Comparison of ENCODE assay signal across 14 cellular contexts in genomic region chr14:101875041-101875725, GRCh38.
DNase-seq lines count a peak whose midpoint lies in the region; ATAC-seq and TF ChIP-seq lines count a peak whose summit lies in the region.
"Had no signal": no experiment of that assay in that cellular context is flagged by ENCODE, and none has a peak within 500 bp of the region (broad histone marks: within the 10 kb centered on the region; RNA-seq: fewer than 3 reads in every experiment).

No MANE protein-coding gene starts in this region.

- no peaks in the 10 kb centered on the region for H3K27me3 ChIP-seq in tibial artery
- H3K27me3 ChIP-seq in A673 (replicated peaks; ENCODE audit: insufficient read depth, low read depth, low read length, poor library complexity) = no peaks in the 10 kb centered on the region
- H3K27me3 ChIP-seq: ovary, thyroid gland had no signal

- H3K27ac ChIP-seq in tibial artery = no peak overlapping the region
- no peak overlapping the region for H3K27ac ChIP-seq in A673 (ENCODE audit: low read depth, low read length, poor library complexity, severe bottlenecking)
- H3K27ac ChIP-seq: ovary had no signal

- no peaks in the 10 kb centered on the region for H3K9me3 ChIP-seq in tibial artery
- H3K9me3 ChIP-seq in A673 (ENCODE audit: low read depth, low read length, poor library complexity, severe bottlenecking) = no peaks in the 10 kb centered on the region
- H3K9me3 ChIP-seq: ovary, thyroid gland had no signal

- POLR2A ChIA-PET in A673 (lab: Charles Lee; ENCODE audit: low non-redundant PET) = no interaction called here

- H3K4me3 ChIP-seq in tibial artery (no peak overlapping the region), A673 (ENCODE audit: low read depth, low read length, poor library complexity, severe bottlenecking) (no peak overlapping the region)
- H3K4me3 ChIP-seq: ovary, thyroid gland had no signal

- intact Hi-C loops in dendritic cell treated with granulocyte-macrophage colony-stimulating factor and Interleukin-4, amounts not matched to agents 40 ng/mL and 50 ng/mL, for 4 days (cut with micrococcal nuclease) = loop anchor here (5.0 kb wide), 1 partner anchor 33 kb away; no protein-coding TSS in a partner anchor
- intact Hi-C loops in tibial artery (cut with DNase I; ENCODE audit: low total_unique reads) (no loop called here), A673 (cut with micrococcal nuclease; ENCODE audit: unreplicated experiment) (no loop called here)

- CTCF ChIA-PET in A673 (lab: Charles Lee) = no interaction called here

- H3K27me3 Mint-ChIP-seq in T-helper 2 cell treated with Interferon-gamma antibody and Interleukin-4, amounts not matched to agents 5 μg/mL and 100 μg/mL, for 36 hours (ENCODE audit: low read depth) = no peaks in the 10 kb centered on the region
- no peaks in the 10 kb centered on the region for H3K27me3 Mint-ChIP-seq in dendritic cell treated with granulocyte-macrophage colony-stimulating factor and Interleukin-4, amounts not matched to agents 40 ng/mL and 50 ng/mL, for 4 days

- H3K27ac Mint-ChIP-seq in T-helper 2 cell treated with Interferon-gamma antibody and Interleukin-4, amounts not matched to agents 5 μg/mL and 100 μg/mL, for 36 hours = peak overlapping the region; percentile 85
- H3K27ac Mint-ChIP-seq in dendritic cell treated with granulocyte-macrophage colony-stimulating factor and Interleukin-4, amounts not matched to agents 40 ng/mL and 50 ng/mL, for 4 days = peak overlapping the region; percentile 67
- peak overlapping the region; percentile 6 for H3K27ac Mint-ChIP-seq in stimulated activated effector memory CD8-positive, alpha-beta T cell treated with anti-CD3 and anti-CD28 coated beads, Interleukin-12 subunit alpha, Interleukin-12 subunit beta, amount 100 ng/mL, for 72 hours

- peak overlapping the region; percentile 62 for H3K4me3 Mint-ChIP-seq in T-helper 2 cell treated with Interferon-gamma antibody and Interleukin-4, amounts not matched to agents 5 μg/mL and 100 μg/mL, for 36 hours
- no peak overlapping the region for H3K4me3 Mint-ChIP-seq in dendritic cell treated with granulocyte-macrophage colony-stimulating factor and Interleukin-4, amounts not matched to agents 40 ng/mL and 50 ng/mL, for 4 days
- peak overlapping the region; percentile 29 for H3K4me3 Mint-ChIP-seq in stimulated activated effector memory CD8-positive, alpha-beta T cell treated with anti-CD3 and anti-CD28 coated beads, Interleukin-12 subunit alpha, Interleukin-12 subunit beta, amount 100 ng/mL, for 72 hours

- BruUV-seq in A673 (replicated peaks; lab: Mats Ljungman, UMichigan) = no TSS peak

- no peak for DNase-seq in T-helper 2 cell treated with Interferon-gamma antibody and Interleukin-4, amounts not matched to agents 5 μg/mL and 100 μg/mL, for 36 hours (ENCODE audit: low spot score)
- DNase-seq in T-helper 2 cell (no peak), NCI-H1417 treated with DMSO at 0.1 percent for 48 hours (lab: John Stamatoyannopoulos, UW) (peak; percentile 34), tibial artery (no peak), A673 (ENCODE audit: low spot score) (no peak)
- no peak for DNase-seq in stimulated activated effector memory CD8-positive, alpha-beta T cell treated with anti-CD3 and anti-CD28 coated beads, Interleukin-12 subunit alpha, Interleukin-12 subunit beta, amount 100 ng/mL, for 72 hours (ENCODE audit: low spot score in 2 of 2)
- DNase-seq: activated CD8-positive, alpha-beta memory T cell treated with anti-CD3 and anti-CD28 coated beads, Interleukin-2, amount 50 U/mL, for 4 hours; IMR-90; NCI-H510A treated with DMSO at 0.1 percent for 48 hours; ovary; stimulated activated CD4-positive, alpha-beta T cell treated with anti-CD3 and anti-CD28 coated beads, Interleukin-4, amount 100 ng/mL, for 4 hours; thyroid gland had no signal

- H3K4me1 Mint-ChIP-seq in T-helper 2 cell treated with Interferon-gamma antibody and Interleukin-4, amounts not matched to agents 5 μg/mL and 100 μg/mL, for 36 hours (ENCODE audit: low read depth) = peaks cover 61% of the 10 kb centered on the region
- peaks cover 58% of the 10 kb centered on the region for H3K4me1 Mint-ChIP-seq in dendritic cell treated with granulocyte-macrophage colony-stimulating factor and Interleukin-4, amounts not matched to agents 40 ng/mL and 50 ng/mL, for 4 days (ENCODE audit: low read depth)
- peaks cover 91% of the 10 kb centered on the region for H3K4me1 Mint-ChIP-seq in stimulated activated effector memory CD8-positive, alpha-beta T cell treated with anti-CD3 and anti-CD28 coated beads, Interleukin-12 subunit alpha, Interleukin-12 subunit beta, amount 100 ng/mL, for 72 hours

- no peaks in the 10 kb centered on the region for H3K9me3 Mint-ChIP-seq in T-helper 2 cell treated with Interferon-gamma antibody and Interleukin-4, amounts not matched to agents 5 μg/mL and 100 μg/mL, for 36 hours
- no peaks in the 10 kb centered on the region for H3K9me3 Mint-ChIP-seq in dendritic cell treated with granulocyte-macrophage colony-stimulating factor and Interleukin-4, amounts not matched to agents 40 ng/mL and 50 ng/mL, for 4 days
- H3K9me3 Mint-ChIP-seq in stimulated activated effector memory CD8-positive, alpha-beta T cell treated with anti-CD3 and anti-CD28 coated beads, Interleukin-12 subunit alpha, Interleukin-12 subunit beta, amount 100 ng/mL, for 72 hours = no peaks in the 10 kb centered on the region

- ATAC-seq in stimulated activated effector memory CD8-positive, alpha-beta T cell treated with anti-CD3 and anti-CD28 coated beads, Interleukin-12 subunit alpha, Interleukin-12 subunit beta, amount 100 ng/mL, for 72 hours = no peak
- ATAC-seq in HG03442 (IDR thresholded peaks at IDR 0.05; ENCODE audit: unreplicated experiment) = no peak

- H3K4me1 ChIP-seq in tibial artery (peaks cover 0 to 12% (median 1%) of the 10 kb centered on the region in 4 donors), A673 (ENCODE audit: insufficient read depth, low read length, poor library complexity, severe bottlenecking) (peaks cover 8% of the 10 kb centered on the region)

- H3K36me3 Mint-ChIP-seq in T-helper 2 cell treated with Interferon-gamma antibody and Interleukin-4, amounts not matched to agents 5 μg/mL and 100 μg/mL, for 36 hours (ENCODE audit: low read depth) = peaks cover 25% of the 10 kb centered on the region
- peaks cover 21% of the 10 kb centered on the region for H3K36me3 Mint-ChIP-seq in dendritic cell treated with granulocyte-macrophage colony-stimulating factor and Interleukin-4, amounts not matched to agents 40 ng/mL and 50 ng/mL, for 4 days (ENCODE audit: low read depth)
- peaks cover 58% of the 10 kb centered on the region for H3K36me3 Mint-ChIP-seq in stimulated activated effector memory CD8-positive, alpha-beta T cell treated with anti-CD3 and anti-CD28 coated beads, Interleukin-12 subunit alpha, Interleukin-12 subunit beta, amount 100 ng/mL, for 72 hours

- H3K36me3 ChIP-seq in tibial artery (peaks cover 0 to 18% (median 11%) of the 10 kb centered on the region in 3 donors), A673 (ENCODE audit: insufficient read depth, low read length, poor library complexity, severe bottlenecking) (no peaks in the 10 kb centered on the region)
- H3K36me3 ChIP-seq: ovary, thyroid gland had no signal

- no peak for TF ChIP-seq CTCF in tibial artery (IDR thresholded peaks at IDR 0.05)
- no peak for TF ChIP-seq CTCF in A673 (conservative IDR thresholded peaks at IDR 0.05; ENCODE audit: low read depth, low read length)

Comparison
In these comparisons a context has a peak if more than half of its experiments do, and no peak if none do; other contexts are left out.
1. H3K27ac Mint-ChIP-seq: peak in every context shown above with its lines; median percentile 85 in T-helper 2 cell treated with Interferon-gamma antibody and Interleukin-4, amounts not matched to agents 5 μg/mL and 100 μg/mL, for 36 hours; 67 in dendritic cell treated with granulocyte-macrophage colony-stimulating factor and Interleukin-4, amounts not matched to agents 40 ng/mL and 50 ng/mL, for 4 days; 6 in stimulated activated effector memory CD8-positive, alpha-beta T cell treated with anti-CD3 and anti-CD28 coated beads, Interleukin-12 subunit alpha, Interleukin-12 subunit beta, amount 100 ng/mL, for 72 hours.